Comparison of ENCODE assay signal across 8 cellular contexts in genomic region chr11:2446590-2447252, GRCh38. TPM values are rescaled to one million over a fixed set of nuclear protein-coding genes. Genes with fewer than 3 reads are reported as not detected.
DNase-seq lines count a peak whose midpoint lies in the region; ATAC-seq and TF ChIP-seq lines count a peak whose summit lies in the region.
"Had no signal": no experiment of that assay in that cellular context is flagged by ENCODE, and none has a peak within 500 bp of the region (broad histone marks: within the 10 kb centered on the region; RNA-seq: fewer than 3 reads in every experiment).

No MANE protein-coding gene starts in this region.

- peaks cover 15 to 56% (median 38%) of the 10 kb centered on the region in 6 donors for H3K4me1 ChIP-seq in spleen

- peaks cover 0 to 56% (median 13%) of the 10 kb centered on the region in 7 donors for H3K27me3 ChIP-seq in spleen (replicated peaks in 1 of 7)

- ATAC-seq in effector memory CD8-positive, alpha-beta T cell (replicated peaks) = no peak
- ATAC-seq in GM18907 (IDR thresholded peaks at IDR 0.05; ENCODE audit: unreplicated experiment) (no peak), GM21529 (IDR thresholded peaks at IDR 0.05; ENCODE audit: unreplicated experiment) (no peak)

- no peak for TF ChIP-seq POLR2A in spleen (IDR thresholded peaks at IDR 0.05)

- H3K36me3 ChIP-seq in spleen = peaks cover 0 to 8% (median 0%) of the 10 kb centered on the region in 6 donors

- intact Hi-C loops in spleen (cut with DNase I; ENCODE audit: low total_unique reads) = no loop called here

- in situ Hi-C loops in KBM-7 (cut with MboI; ENCODE audit: low pct_unique_long_range_greater_than_20kb, low sequenced_read_pairs) = no loop called here

- peak overlapping the region; percentile 56 to 91 for H3K4me3 Mint-ChIP-seq in effector memory CD8-positive, alpha-beta T cell

- peak overlapping the region in 1 of 2 donors; percentile 32 for H3K27ac Mint-ChIP-seq in effector memory CD8-positive, alpha-beta T cell

- H3K4me1 Mint-ChIP-seq in effector memory CD8-positive, alpha-beta T cell (ENCODE audit: low read depth in 2 of 2) = peaks cover 22 to 27% of the 10 kb centered on the region in 2 donors

- no peak for TF ChIP-seq CTCF in spleen (IDR thresholded peaks at IDR 0.05 in 8 of 11, conservative IDR thresholded peaks at IDR 0.05 in 3 of 11)

- H3K27ac ChIP-seq in spleen = peak overlapping the region; percentile 20 to 90 (median 80)

- 33 to 50% (median 46%) methylated on average over 9 to 15 of the region's 15 CpGs for WGBS in spleen, 5 donors

- H3K27me3 Mint-ChIP-seq in effector memory CD8-positive, alpha-beta T cell = peaks cover 5 to 29% of the 10 kb centered on the region in 2 donors

- H3K36me3 Mint-ChIP-seq in effector memory CD8-positive, alpha-beta T cell (ENCODE audit: insufficient read depth) = peaks cover 3% of the 10 kb centered on the region

- no peaks in the 10 kb centered on the region for H3K9me3 ChIP-seq in spleen

- DNase-seq in KBM-7 = peak; percentile 65
- DNase-seq in SKM-1 treated with dmso at 0.1 percent for 144 hours (lab: John Stamatoyannopoulos, UW; ENCODE audit: unreplicated experiment) = peak; percentile 78
- DNase-seq in effector memory CD8-positive, alpha-beta T cell = no peak
- peak; percentile 94 for DNase-seq in spleen
- no peak for DNase-seq in HUDEP-2 (lab: John Stamatoyannopoulos, UW; ENCODE audit: unreplicated experiment in 76 of 76)

- no peaks in the 10 kb centered on the region for H3K9me3 Mint-ChIP-seq in effector memory CD8-positive, alpha-beta T cell

- H3K4me3 ChIP-seq in spleen = peak overlapping the region in 6 of 8 donors; percentile 2 to 81 (median 50)

RNA-seq across cellular contexts. Expression of gene KCNQ1, which starts 1.9 kb away (rescaled TPM):
- 10 to 100 TPM; 10.9 to 21.6 (median 18.3) TPM for total RNA-seq in spleen
- 1 to 10 TPM; 3.3 to 6.5 (median 3.6) TPM for polyA plus RNA-seq in spleen
- polyA plus RNA-seq: keratinocyte had no signal

RNA-seq across cellular contexts. Expression of gene TRPM5, which starts 2.4 kb away (rescaled TPM):
- under 1 TPM in 3 of 7 donors, not detected in 4; 0.10 to 0.16 (median 0.15) TPM for total RNA-seq in spleen
- polyA plus RNA-seq in spleen = under 1 TPM; 0.02 to 0.28 (median 0.19) TPM
- polyA plus RNA-seq: keratinocyte had no signal

RNA-seq across cellular contexts. Expression of gene TSSC4, which starts 46.2 kb away (rescaled TPM):
- 10 to 100 TPM; 28.7 to 58.1 (median 42.2) TPM for total RNA-seq in spleen
- polyA plus RNA-seq in spleen = 10 to 100 TPM; 42.5 to 94.4 (median 66.2) TPM

Comparison
In these comparisons a context has a peak if more than half of its experiments do, and no peak if none do; other contexts are left out.
1. DNase-seq: peak in KBM-7 (single experiment), SKM-1 treated with dmso at 0.1 percent for 144 hours (single experiment) and spleen (single experiment); none in effector memory CD8-positive, alpha-beta T cell (0 of 3) and HUDEP-2 (0 of 76).